8 cellular contexts compared by ENCODE assay signal in genomic region chr5:612498-613424, GRCh38. TPM values are rescaled to one million over a fixed set of nuclear protein-coding genes. Genes with fewer than 3 reads are reported as not detected.
A peak's percentile ranks its signal among the peaks of the same experiment; 100 is the strongest.
DNase-seq lines count a peak whose midpoint lies in the region; ATAC-seq, FAIRE-seq and TF ChIP-seq lines count a peak whose summit lies in the region.

No MANE protein-coding gene starts in this region.

- FAIRE-seq in HepG2 (lab: Jason Lieb, UNC) = no peak

- intact Hi-C loops in Right ventricle myocardium inferior (cut with DNase I) = no loop called here
- intact Hi-C loops in cardiac septum (cut with DNase I) = loop anchor here (5.0 kb wide), 1 partner anchor 140 kb away; no protein-coding TSS in a partner anchor
- intact Hi-C loops in HepG2 (cut with micrococcal nuclease; ENCODE audit: unreplicated experiment) = loop anchor here (2.0 to 10.0 kb wide), 2 partner anchors 78 to 140 kb away; no protein-coding TSS in a partner anchor
- intact Hi-C loops in thyroid gland (cut with DNase I) = no loop called here

- peak; percentile 75 for DNase-seq in Right ventricle myocardium inferior (ENCODE audit: missing footprints)
- no peak for DNase-seq in cardiac septum (ENCODE audit: low spot score)
- no peak for DNase-seq in NT2/D1 (ENCODE audit: low read depth, low spot score)
- DNase-seq in cerebellar cortex (ENCODE audit: low spot score) = peak; percentile 12
- no peak for DNase-seq in HepG2 (ENCODE audit: low spot score)
- DNase-seq in thyroid gland = no peak
- no peak for DNase-seq in NCI-H524 treated with DMSO at 0.1 percent for 48 hours (lab: John Stamatoyannopoulos, UW)

- TF ChIP-seq CTCF in HepG2 (CRISPR knock-in tag; IDR thresholded peaks at IDR 0.05) (no peak), thyroid gland (IDR thresholded peaks at IDR 0.05) (no peak)

- H3K36me3 ChIP-seq in NT2/D1 (ENCODE audit: insufficient read depth, insufficient read length, low read length) (peaks cover 16% of the 10 kb centered on the region), HepG2 (replicated peaks in 1 of 2; ENCODE audit: control insufficient read depth in 1 of 2, insufficient read depth in 2 of 2, low read length in 2 of 2) (peaks cover 1 to 2% of the 10 kb centered on the region in 2 experiments; a peak in 1 of 5 replicates), thyroid gland (no peaks in the 10 kb centered on the region)

- H2AFZ ChIP-seq in HepG2 (ENCODE audit: low read length) = no peak overlapping the region

- POLR2A ChIA-PET in HepG2 (lab: Yijun Ruan, JAX) = no interaction called here

- TF ChIP-seq EP300 in HepG2 (IDR thresholded peaks at IDR 0.05; ENCODE audit: low read depth in 2 of 2, low read length in 2 of 2) (no peak), HepG2 (CRISPR knock-in tag; IDR thresholded peaks at IDR 0.05; ENCODE audit: borderline replicate concordance) (no peak)

- ATAC-seq in Right ventricle myocardium inferior (no peak), HG02840 (IDR thresholded peaks at IDR 0.05; ENCODE audit: low FRiP score, unreplicated experiment) (peak; percentile 26), HepG2 (peak; percentile 42)

- TF ChIP-seq RAD21 in HepG2 (CRISPR knock-in tag; IDR thresholded peaks at IDR 0.05) = no peak

- H3K9me3 ChIP-seq in NT2/D1 (ENCODE audit: insufficient read depth, low read length) = peaks cover 4% of the 10 kb centered on the region
- no peaks in the 10 kb centered on the region for H3K9me3 ChIP-seq in HepG2 (ENCODE audit: low read length)
- no peaks in the 10 kb centered on the region for H3K9me3 ChIP-seq in thyroid gland

- H3K9ac ChIP-seq in NT2/D1 (ENCODE audit: insufficient read length, low read depth) (peak overlapping the region; percentile 87), HepG2 (ENCODE audit: insufficient read depth, low read depth, low read length) (peak overlapping the region; percentile 74)

- H3K27ac ChIP-seq in HepG2 (ENCODE audit: extremely low read length, insufficient read depth, low read length) (peak overlapping the region; percentile 58), thyroid gland (no peak overlapping the region)

- H3K4me3 ChIP-seq in NT2/D1 (ENCODE audit: insufficient read length, low read depth) (peak overlapping the region; percentile 82), HepG2 (replicated peaks in 1 of 3; ENCODE audit: insufficient read depth in 1 of 3, low read depth in 2 of 3, low read length in 3 of 3) (peak overlapping the region; percentile 79 to 89 (median 84)), thyroid gland (replicated peaks in 1 of 3) (peak overlapping the region; percentile 54 to 87 (median 62))

- H3K27me3 ChIP-seq in NT2/D1 (ENCODE audit: insufficient read depth, insufficient read length) = no peaks in the 10 kb centered on the region
- no peaks in the 10 kb centered on the region for H3K27me3 ChIP-seq in HepG2 (ENCODE audit: control insufficient read depth in 1 of 2, insufficient read depth in 2 of 2, low read length in 2 of 2)
- no peaks in the 10 kb centered on the region for H3K27me3 ChIP-seq in thyroid gland

- peaks cover 51% of the 10 kb centered on the region for H3K79me2 ChIP-seq in HepG2 (ENCODE audit: insufficient read depth, low read length)

- TF ChIP-seq POLR2A in HepG2 (IDR thresholded peaks at IDR 0.05; ENCODE audit: insufficient read depth in 1 of 2, low read depth in 2 of 2, low read length in 2 of 2) (no peak), thyroid gland (IDR thresholded peaks at IDR 0.05) (no peak)

- in situ Hi-C loops in HepG2 (cut with HindIII; ENCODE audit: extremely low pct_ligation_motif_present, low pct_unique_long_range_greater_than_20kb) = no loop called here

- H3K4me2 ChIP-seq in HepG2 (ENCODE audit: low read depth, low read length) = peak overlapping the region; percentile 71

- peaks cover 4% of the 10 kb centered on the region for H3K4me1 ChIP-seq in NT2/D1 (ENCODE audit: insufficient read depth, insufficient read length)
- peaks cover 69% of the 10 kb centered on the region for H3K4me1 ChIP-seq in HepG2 (ENCODE audit: insufficient read depth, low read length)
- H3K4me1 ChIP-seq in thyroid gland = peaks cover 0 to 11% of the 10 kb centered on the region in 2 donors

- TSS peak; percentile 46 for BruUV-seq in HepG2 (replicated peaks; lab: Mats Ljungman, UMichigan)

- WGBS in HepG2 (ENCODE audit: low lambda C conversion rate) = 21% methylated on average over 22 of the region's 49 CpGs
- WGBS in thyroid gland, 2 donors = 27 to 36% methylated on average over 11 to 20 of the region's 49 CpGs

- CTCF ChIA-PET in HepG2 (lab: Yijun Ruan, JAX; ENCODE audit: low intra/inter-chr PET ratio, low total read pairs) = no interaction called here

- H4K20me1 ChIP-seq in HepG2 (ENCODE audit: insufficient read depth, low read length) = no peaks in the 10 kb centered on the region

TF ChIP-seq in HepG2, 621 proteins besides CTCF, POLR2A, EP300 and RAD21 (continues in another document):
- TF ChIP-seq FIP1L1 (IDR thresholded peaks at IDR 0.05; ENCODE audit: borderline replicate concordance, insufficient read depth, low read depth, low read length) (no peak), KLF12 (CRISPR knock-in tag; IDR thresholded peaks at IDR 0.05; ENCODE audit: borderline replicate concordance) (no peak), DBP (CRISPR knock-in tag; IDR thresholded peaks at IDR 0.05; ENCODE audit: not compliant biosample characterization) (no peak), ZC3H13 (CRISPR knock-in tag; IDR thresholded peaks at IDR 0.05) (0 out of 2 replicates have a peak, but pooled peaks have one; percentile 58), ZNF614 (CRISPR knock-in tag; IDR thresholded peaks at IDR 0.05; ENCODE audit: borderline replicate concordance) (no peak), TOPORS (CRISPR knock-in tag; IDR thresholded peaks at IDR 0.05) (0 out of 2 replicates have a peak, but pooled peaks have one; percentile 41), BRD4 (CRISPR knock-in tag; IDR thresholded peaks at IDR 0.05) (0 out of 2 replicates have a peak, but pooled peaks have one; percentile 18), ATAD3A (CRISPR knock-in tag; IDR thresholded peaks at IDR 0.05) (no peak)
- TF ChIP-seq, protein P1, sequence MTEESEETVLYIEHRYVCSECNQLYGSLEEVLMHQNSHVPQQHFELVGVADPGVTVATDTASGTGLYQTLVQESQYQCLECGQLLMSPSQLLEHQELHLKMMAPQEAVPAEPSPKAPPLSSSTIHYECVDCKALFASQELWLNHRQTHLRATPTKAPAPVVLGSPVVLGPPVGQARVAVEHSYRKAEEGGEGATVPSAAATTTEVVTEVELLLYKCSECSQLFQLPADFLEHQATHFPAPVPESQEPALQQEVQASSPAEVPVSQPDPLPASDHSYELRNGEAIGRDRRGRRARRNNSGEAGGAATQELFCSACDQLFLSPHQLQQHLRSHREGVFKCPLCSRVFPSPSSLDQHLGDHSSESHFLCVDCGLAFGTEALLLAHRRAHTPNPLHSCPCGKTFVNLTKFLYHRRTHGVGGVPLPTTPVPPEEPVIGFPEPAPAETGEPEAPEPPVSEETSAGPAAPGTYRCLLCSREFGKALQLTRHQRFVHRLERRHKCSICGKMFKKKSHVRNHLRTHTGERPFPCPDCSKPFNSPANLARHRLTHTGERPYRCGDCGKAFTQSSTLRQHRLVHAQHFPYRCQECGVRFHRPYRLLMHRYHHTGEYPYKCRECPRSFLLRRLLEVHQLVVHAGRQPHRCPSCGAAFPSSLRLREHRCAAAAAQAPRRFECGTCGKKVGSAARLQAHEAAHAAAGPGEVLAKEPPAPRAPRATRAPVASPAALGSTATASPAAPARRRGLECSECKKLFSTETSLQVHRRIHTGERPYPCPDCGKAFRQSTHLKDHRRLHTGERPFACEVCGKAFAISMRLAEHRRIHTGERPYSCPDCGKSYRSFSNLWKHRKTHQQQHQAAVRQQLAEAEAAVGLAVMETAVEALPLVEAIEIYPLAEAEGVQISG (CRISPR knock-in tag; IDR thresholded peaks at IDR 0.05) = no peak
- TF ChIP-seq, protein P2, sequence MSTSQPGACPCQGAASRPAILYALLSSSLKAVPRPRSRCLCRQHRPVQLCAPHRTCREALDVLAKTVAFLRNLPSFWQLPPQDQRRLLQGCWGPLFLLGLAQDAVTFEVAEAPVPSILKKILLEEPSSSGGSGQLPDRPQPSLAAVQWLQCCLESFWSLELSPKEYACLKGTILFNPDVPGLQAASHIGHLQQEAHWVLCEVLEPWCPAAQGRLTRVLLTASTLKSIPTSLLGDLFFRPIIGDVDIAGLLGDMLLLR (CRISPR knock-in tag; IDR thresholded peaks at IDR 0.05) = no peak

RNA-seq across cellular contexts. Expression of gene CEP72, which starts 0.6 kb away (rescaled TPM):
- 2.0 TPM for total RNA-seq in Right ventricle myocardium inferior
- total RNA-seq in cardiac septum = 0.86 TPM
- total RNA-seq in HepG2 (2016; rRNA removed; fragmentation: Illumina TruSeq; extraction: Trizol) = 8.1 and 9.4 TPM in 2 replicates
- total RNA-seq in HepG2 (2016; cell fraction: cytosol; rRNA removed; fragmentation: Illumina TruSeq; extraction: Trizol; ENCODE audit: low read depth) = 11.3 and 14.4 TPM in 2 replicates
- total RNA-seq in HepG2 (2016; cell fraction: insoluble cytoplasmic fraction; rRNA removed; fragmentation: Illumina TruSeq; extraction: Trizol) = 6.5 and 9.1 TPM in 2 replicates
- total RNA-seq in HepG2 (2016; cell fraction: membrane; rRNA removed; fragmentation: Illumina TruSeq; extraction: Trizol) = 6.6 and 7.9 TPM in 2 replicates
- 11.4 and 12.2 TPM in 2 replicates for total RNA-seq in HepG2 (2016; cell fraction: nucleus; rRNA removed; fragmentation: Illumina TruSeq; extraction: Trizol)
- 3.4 and 4.4 TPM in 2 replicates for polyA plus RNA-seq in HepG2 (2011; rRNA removed)
- polyA plus RNA-seq in HepG2 (2011; cell fraction: cytosol; rRNA removed) = 1.9 and 3.9 TPM in 2 replicates
- 8.5 and 11.6 TPM in 2 replicates for polyA plus RNA-seq in HepG2 (2011; cell fraction: nucleus; rRNA removed)
- 1.8 and 3.2 TPM in 2 replicates for polyA plus RNA-seq in HepG2 (2012)
- 0.64 and 0.84 TPM in 2 replicates for polyA plus RNA-seq in HepG2 (2016; cell fraction: cytosol; fragmentation: Illumina TruSeq; extraction: Trizol; ENCODE audit: low read depth)
- 6.3 and 7.6 TPM in 2 replicates for polyA plus RNA-seq in HepG2 (2016; cell fraction: insoluble cytoplasmic fraction; fragmentation: Illumina TruSeq; extraction: Trizol; ENCODE audit: low read depth)
- polyA plus RNA-seq in HepG2 (2016; cell fraction: membrane; fragmentation: Illumina TruSeq; extraction: Trizol; ENCODE audit: low read depth) = 1.9 and 2.0 TPM in 2 replicates
- polyA plus RNA-seq in HepG2 (2016; cell fraction: nucleus; fragmentation: Illumina TruSeq; extraction: Trizol; ENCODE audit: insufficient read depth, low read depth) = 17.4 and 20.5 TPM in 2 replicates
- 15.4 and 136 TPM in 2 replicates for polyA minus RNA-seq in HepG2 (2011; rRNA and poly(A)+ RNA removed; ENCODE audit: low replicate concordance)
- 3.4 and 4.0 TPM in 2 replicates for polyA minus RNA-seq in HepG2 (2011; cell fraction: cytosol; rRNA and poly(A)+ RNA removed)
- 13.1 and 17.0 TPM in 2 replicates for polyA minus RNA-seq in HepG2 (2011; cell fraction: nucleus; rRNA and poly(A)+ RNA removed)
- total RNA-seq in thyroid gland = 1 to 10 TPM; 3.4 to 7.6 (median 4.6) TPM

Comparison
In these comparisons a context has a peak if more than half of its experiments do, and no peak if none do; other contexts are left out.
1. DNase-seq: peak in Right ventricle myocardium inferior (single experiment) and cerebellar cortex (single experiment); none in cardiac septum (single experiment), NT2/D1 (single experiment), HepG2 (single experiment), thyroid gland (0 of 2) and NCI-H524 treated with DMSO at 0.1 percent for 48 hours (single experiment).
2. intact Hi-C loops: an anchor here in cardiac septum (5.0 kb wide) and HepG2 (2.0 to 10.0 kb wide); none called in Right ventricle myocardium inferior and thyroid gland.
3. Peak in every context shown above with its lines, with median percentiles within 50 percentile points of each other: H3K4me3 ChIP-seq.